15 cellular contexts compared by ENCODE assay signal in the genomic region with DNA sequence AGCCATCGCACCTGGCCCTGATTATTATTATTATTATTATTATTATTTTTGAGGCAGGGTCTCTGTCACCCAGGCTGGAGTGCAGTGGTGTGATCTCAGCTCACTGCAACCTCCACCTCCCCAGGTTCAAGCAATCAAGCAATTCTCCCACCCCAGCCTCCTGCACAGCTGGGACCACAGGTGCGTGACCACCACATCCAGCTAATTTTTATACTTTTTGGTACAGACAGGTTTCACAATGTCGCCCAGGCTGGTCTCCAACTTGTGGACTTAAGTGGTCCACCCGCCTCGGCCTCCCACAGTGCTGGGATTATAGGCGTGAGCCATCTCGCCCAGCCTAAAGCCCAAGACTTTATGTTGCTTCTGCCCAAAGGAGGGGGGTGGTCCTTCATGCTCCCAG. TPM values are rescaled to one million over a fixed set of nuclear protein-coding genes. Genes with fewer than 3 reads are reported as not detected.
DNase-seq lines count a peak whose midpoint lies in the region; ATAC-seq and TF ChIP-seq lines count a peak whose summit lies in the region.
"Had no signal": no experiment of that assay in that cellular context is flagged by ENCODE, and none has a peak within 500 bp of the region (broad histone marks: within the 10 kb centered on the region; RNA-seq: fewer than 3 reads in every experiment).

No MANE protein-coding gene starts in this region.

- peaks cover 43% of the 10 kb centered on the region for H3K4me1 ChIP-seq in lower lobe of right lung
- H3K4me1 ChIP-seq in tibial nerve, result peaks cover 0 to 60% (median 26%) of the 10 kb centered on the region in 4 donors

- H3K9me3 Mint-ChIP-seq in CD14-positive monocyte, result peaks cover 0 to 2% (median 0%) of the 10 kb centered on the region in 7 donors
- H3K9me3 Mint-ChIP-seq: CD4-positive, CD25-positive, alpha-beta regulatory T cell had no signal

- no peak for ATAC-seq in lower lobe of right lung

- TF ChIP-seq EP300 in tibial nerve (IDR thresholded peaks at IDR 0.05), result no peak

- no peak overlapping the region for H3K4me3 ChIP-seq in lower lobe of right lung
- no peak overlapping the region for H3K4me3 ChIP-seq in tibial nerve

- H3K27me3 Mint-ChIP-seq in CD14-positive monocyte (ENCODE audit: low read depth in 3 of 3), result peaks cover 0 to 3% (median 2%) of the 10 kb centered on the region in 3 donors

- 93 to 94% methylated on average over 7 of the region's 7 CpGs for WGBS in tibial nerve, 2 donors

- no peak for TF ChIP-seq CTCF in CD14-positive monocyte (IDR thresholded peaks at IDR 0.05)
- no peak for TF ChIP-seq CTCF in lower lobe of right lung (IDR thresholded peaks at IDR 0.05)
- TF ChIP-seq CTCF in tibial nerve (IDR thresholded peaks at IDR 0.05), result no peak

- H3K27ac Mint-ChIP-seq in CD14-positive monocyte, result peak overlapping the region in 6 of 7 donors; percentile 66 to 94 (median 82)
- H3K27ac Mint-ChIP-seq: CD4-positive, CD25-positive, alpha-beta regulatory T cell had no signal

- no peak overlapping the region for H3K4me3 Mint-ChIP-seq in CD14-positive monocyte
- H3K4me3 Mint-ChIP-seq: CD4-positive, CD25-positive, alpha-beta regulatory T cell had no signal

- H3K4me1 Mint-ChIP-seq in CD14-positive monocyte, result peaks cover 63% of the 10 kb centered on the region

- intact Hi-C loops in CD14-positive monocyte (cut with micrococcal nuclease) (loop anchor here in 1 of 2 donors (5.0 kb wide), 1 partner anchor 1761 kb away; a partner anchor contains a TSS), lower lobe of right lung (cut with DNase I) (no loop called here)

- H3K9me3 ChIP-seq in lower lobe of right lung (no peaks in the 10 kb centered on the region), tibial nerve (no peaks in the 10 kb centered on the region)

- no peaks in the 10 kb centered on the region for H3K36me3 ChIP-seq in lower lobe of right lung
- no peaks in the 10 kb centered on the region for H3K36me3 ChIP-seq in tibial nerve

- H3K27ac ChIP-seq in lower lobe of right lung, result peak overlapping the region; percentile 49
- H3K27ac ChIP-seq in tibial nerve, result peak overlapping the region; percentile 70 to 94 (median 82)

- H3K27me3 ChIP-seq in lower lobe of right lung (ENCODE audit: low read depth) (no peaks in the 10 kb centered on the region), tibial nerve (peaks cover 0 to 8% of the 10 kb centered on the region in 2 donors)

- no peaks in the 10 kb centered on the region for H3K36me3 Mint-ChIP-seq in CD14-positive monocyte
- H3K36me3 Mint-ChIP-seq: CD4-positive, CD25-positive, alpha-beta regulatory T cell had no signal

- TF ChIP-seq POLR2A in tibial nerve (IDR thresholded peaks at IDR 0.05), result no peak

- DNase-seq in CD14-positive monocyte (ENCODE audit: low spot score), result no peak
- peak; percentile 58 for DNase-seq in RPMI8226
- DNase-seq in lower lobe of right lung, result no peak
- no peak for DNase-seq in tibial nerve (ENCODE audit: low spot score in 2 of 2)
- DNase-seq in effector CD4-positive, alpha-beta T cell, result no peak
- no peak for DNase-seq in DMS79 treated with DMSO at 0.1 percent for 48 hours (lab: John Stamatoyannopoulos, UW)
- no peak for DNase-seq in superior temporal gyrus (ENCODE audit: extremely low spot score)
- DNase-seq: CD4-positive, CD25-positive, alpha-beta regulatory T cell; H7; KG1; NCI-H1436; NCI-H2029 treated with DMSO at 0.1 percent for 48 hours; NCI-H2171 treated with DMSO at 0.1 percent for 48 hours; NCI-H748 treated with DMSO at 0.1 percent for 48 hours had no signal

RNA-seq across cellular contexts. Expression of a gene that starts 6.0 kb away (rescaled TPM):
- under 1 TPM in 1 of 2 donors, not detected in 1; 0.36 TPM for polyA plus RNA-seq in CD14-positive monocyte
- total RNA-seq in lower lobe of right lung (36.9 TPM), tibial nerve (not detected)
- total RNA-seq: CD4-positive, CD25-positive, alpha-beta regulatory T cell; Right ventricle myocardium inferior had no signal
- polyA plus RNA-seq: CD4-positive, CD25-positive, alpha-beta regulatory T cell had no signal

RNA-seq across cellular contexts. Expression of a gene that starts 24.4 kb away (rescaled TPM):
- 100 to 1,000 TPM; 115 to 130 TPM for polyA plus RNA-seq in CD14-positive monocyte
- total RNA-seq in lower lobe of right lung, result 13.1 TPM
- 10 to 100 TPM; 14.4 to 20.2 (median 15.9) TPM for total RNA-seq in tibial nerve

RNA-seq across cellular contexts. Expression of a gene that starts 27.3 kb away (rescaled TPM):
- 1 to 10 TPM; 3.9 to 6.1 TPM for polyA plus RNA-seq in CD14-positive monocyte
- total RNA-seq in lower lobe of right lung (25.2 TPM), tibial nerve (10 to 100 TPM; 22.9 to 27.9 (median 23.3) TPM)

RNA-seq across cellular contexts. Expression of a gene that starts 32.2 kb away (rescaled TPM):
- polyA plus RNA-seq in CD14-positive monocyte, result 10 to 100 TPM; 43.5 to 95.9 TPM
- total RNA-seq in lower lobe of right lung (256 TPM), tibial nerve (100 to 1,000 TPM; 104 to 193 (median 132) TPM)

RNA-seq across cellular contexts. Expression of a gene that starts 49.4 kb away (rescaled TPM):
- polyA plus RNA-seq in CD14-positive monocyte, result 10 to 100 TPM; 10.7 to 11.9 TPM
- 22.9 TPM for total RNA-seq in lower lobe of right lung
- total RNA-seq in tibial nerve, result 10 to 100 TPM; 11.5 to 27.8 (median 17.8) TPM

Comparison
In these comparisons a context has a peak if more than half of its experiments do, and no peak if none do; other contexts are left out.
1. RNA of a gene that starts 6.0 kb away (total RNA-seq): 36.9 TPM in lower lobe of right lung (single experiment); not detected in tibial nerve; every median in the first group is over 10 times any median in the second.